In the genomic region with DNA sequence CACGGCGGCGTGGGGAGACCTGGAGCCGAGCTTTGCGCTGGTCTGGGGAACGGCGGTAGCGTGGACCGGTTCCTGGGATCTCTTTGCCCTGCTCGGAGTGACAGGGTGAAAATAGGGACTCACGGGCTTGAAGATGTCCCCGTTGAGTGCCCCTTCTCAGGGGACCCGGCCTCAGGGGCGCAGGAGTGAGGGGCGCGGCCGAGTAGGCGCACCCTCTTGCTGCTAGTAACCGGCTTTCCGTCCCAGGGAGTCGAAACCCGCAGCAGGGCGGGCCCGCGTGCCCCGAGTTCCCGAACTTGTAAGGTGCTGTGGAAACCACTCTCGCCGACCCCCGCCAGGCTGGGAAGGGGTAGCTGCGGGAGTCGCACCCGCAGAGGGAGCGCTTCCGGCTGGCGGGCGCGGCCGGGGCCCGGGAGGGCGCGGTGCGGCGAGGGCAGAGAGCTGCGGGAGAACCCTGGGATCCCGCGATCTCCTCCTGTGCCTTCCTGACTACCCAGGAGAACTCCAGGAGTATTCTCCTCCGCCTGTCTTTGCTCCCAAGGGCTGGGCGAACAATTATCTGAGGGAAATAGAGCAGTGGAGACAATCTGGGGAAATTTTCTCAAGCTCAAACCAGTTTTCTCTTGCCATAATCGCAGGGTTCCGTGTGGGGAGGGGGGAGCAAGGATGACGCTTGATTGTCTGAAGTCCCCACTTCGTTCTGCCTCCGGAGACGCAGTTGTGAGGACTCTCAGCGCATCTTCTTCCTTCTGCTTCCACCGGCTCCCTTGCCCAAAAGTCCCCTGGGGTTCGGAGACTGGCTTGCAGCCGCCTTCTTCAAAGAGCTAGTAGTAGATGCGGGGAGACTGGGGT, we compare ENCODE assay signal across 13 cellular contexts. TPM values are rescaled to one million over a fixed set of nuclear protein-coding genes. Genes with fewer than 3 reads are reported as not detected.
DNase-seq lines count a peak whose midpoint lies in the region; ATAC-seq and TF ChIP-seq lines count a peak whose summit lies in the region.
"Had no signal": no experiment of that assay in that cellular context is flagged by ENCODE, and none has a peak within 500 bp of the region (broad histone marks: within the 10 kb centered on the region; RNA-seq: fewer than 3 reads in every experiment).

No MANE protein-coding gene starts in this region.

- H3K4me1 ChIP-seq in Panc1 (ENCODE audit: control insufficient read depth, insufficient read depth, low read length) (no peaks in the 10 kb centered on the region), iPS-15b (ENCODE audit: control insufficient read depth, insufficient read depth, low read length) (peaks cover 19% of the 10 kb centered on the region), skeletal muscle tissue (ENCODE audit: control insufficient read depth in 3 of 3, insufficient read depth in 3 of 3, low read length in 3 of 3) (peaks cover 7 to 17% (median 8%) of the 10 kb centered on the region in 3 donors)

- H3K27me3 ChIP-seq in Panc1 (ENCODE audit: control insufficient read depth, insufficient read depth, low read length) (peaks cover 38% of the 10 kb centered on the region), iPS-15b (ENCODE audit: control insufficient read depth, insufficient read depth, low read length) (peaks cover 82% of the 10 kb centered on the region), skeletal muscle tissue (ENCODE audit: control insufficient read depth in 3 of 3, insufficient read depth in 3 of 3, low read length in 3 of 3) (peaks cover 45 to 57% (median 51%) of the 10 kb centered on the region in 3 donors)

- no peak for TF ChIP-seq CTCF in Panc1 (IDR thresholded peaks at IDR 0.05)

- H3K4me3 ChIP-seq in Panc1 (ENCODE audit: low read depth in 2 of 2, low read length in 2 of 2) (peak overlapping the region; percentile 12 to 42), iPS-15b (ENCODE audit: low read depth, low read length) (peak overlapping the region; percentile 64), skeletal muscle tissue (ENCODE audit: low read length in 3 of 3) (peak overlapping the region; percentile 39 to 52 (median 51))

- intact Hi-C loops in Panc1 (cut with micrococcal nuclease; ENCODE audit: unreplicated experiment) = no loop called here

- CTCF ChIA-PET in Panc1 (lab: Charles Lee) = no interaction called here

- H3K9me3 ChIP-seq in Panc1 (ENCODE audit: control insufficient read depth, insufficient read depth, low read depth, low read length) = no peaks in the 10 kb centered on the region
- H3K9me3 ChIP-seq in iPS-15b (ENCODE audit: control insufficient read depth, insufficient read depth, low read length) = no peaks in the 10 kb centered on the region
- H3K9me3 ChIP-seq in skeletal muscle tissue (ENCODE audit: control insufficient read depth in 3 of 3, low read length in 3 of 3) = no peaks in the 10 kb centered on the region

- H3K27ac ChIP-seq in Panc1 (ENCODE audit: low read length) (no peak overlapping the region), skeletal muscle tissue (ENCODE audit: low read depth, low read length) (no peak overlapping the region)

- no TSS peak for BruUV-seq in Panc1 (replicated peaks; lab: Mats Ljungman, UMichigan)

- POLR2A ChIA-PET in Panc1 (lab: Charles Lee) = no interaction called here

- in situ Hi-C loops in Panc1 (cut with HindIII; ENCODE audit: low pct_unique_long_range_greater_than_20kb, low sequenced_read_pairs) = no loop called here

- DNase-seq in NCI-H82 (lab: John Stamatoyannopoulos, UW) (peak; percentile 18), NCI-H82 treated with DMSO at 0.1 percent for 48 hours (lab: John Stamatoyannopoulos, UW; ENCODE audit: unreplicated experiment) (no peak), Panc1 (ENCODE audit: low read depth, low spot score) (no peak), NCI-H2196 treated with DMSO at 0.1 percent for 48 hours (lab: John Stamatoyannopoulos, UW; ENCODE audit: unreplicated experiment) (no peak), mucosa of gallbladder (ENCODE audit: low spot score) (no peak)
- DNase-seq: activated T-cell treated with anti-CD3 and anti-CD28 coated beads, Interleukin-2, amount 50 U/mL, for 4 hours; foreskin fibroblast; HCEC 1CT; NCI-H1048; OCI-M1 had no signal

- no peak overlapping the region for H3K9ac ChIP-seq in iPS-15b (ENCODE audit: low read depth, low read length)
- no peak overlapping the region for H3K9ac ChIP-seq in skeletal muscle tissue (ENCODE audit: low read depth in 1 of 3, low read length in 3 of 3)

- ATAC-seq in Panc1 (peak; percentile 63; the same call in 1 of the 2 replicates), HG02759 (IDR thresholded peaks at IDR 0.05; ENCODE audit: unreplicated experiment) (no peak)

- H3K36me3 ChIP-seq in Panc1 (ENCODE audit: control insufficient read depth, insufficient read depth, low read length) = no peaks in the 10 kb centered on the region
- H3K36me3 ChIP-seq in iPS-15b (ENCODE audit: control insufficient read depth, insufficient read depth, low read length) = no peaks in the 10 kb centered on the region
- H3K36me3 ChIP-seq in skeletal muscle tissue (ENCODE audit: control insufficient read depth in 3 of 3, insufficient read depth in 3 of 3, low read length in 3 of 3) = no peaks in the 10 kb centered on the region

RNA-seq across cellular contexts. Expression of gene NELL1, which starts 0.7 kb away (rescaled TPM):
- total RNA-seq in Panc1 (2021; ENCODE audit: unreplicated experiment) (not detected), skeletal muscle tissue (3.7 TPM), mucosa of gallbladder (0.29 TPM)
- polyA plus RNA-seq in Panc1 (2012; ENCODE audit: insufficient read length) = not detected
- total RNA-seq: activated T-cell treated with anti-CD3 and anti-CD28 coated beads, Interleukin-2, amount 50 U/mL, for 4 hours had no signal
